ENCODE assay signal across 15 cellular contexts in genomic region chr7:8442295-8442813, GRCh38. TPM values are rescaled to one million over a fixed set of nuclear protein-coding genes. Genes with fewer than 3 reads are reported as not detected.
A peak's percentile ranks its signal among the peaks of the same experiment; 100 is the strongest.
DNase-seq lines count a peak whose midpoint lies in the region; ATAC-seq, FAIRE-seq and TF ChIP-seq lines count a peak whose summit lies in the region.
"Had no signal": no experiment of that assay in that cellular context is flagged by ENCODE, and none has a peak within 500 bp of the region (broad histone marks: within the 10 kb centered on the region; RNA-seq: fewer than 3 reads in every experiment).

No MANE protein-coding gene starts in this region.

- no peaks in the 10 kb centered on the region for H3K36me3 ChIP-seq in mesendoderm (ENCODE audit: control insufficient read depth, insufficient read depth, low read length)
- H3K36me3 ChIP-seq in small intestine (ENCODE audit: control insufficient read depth in 2 of 2, insufficient read depth in 2 of 2, low read length in 2 of 2) = no peaks in the 10 kb centered on the region
- H3K36me3 ChIP-seq: right lobe of liver had no signal

- H2BK15ac ChIP-seq in mesendoderm (replicated peaks; ENCODE audit: low read depth) = no peak overlapping the region

- no peaks in the 10 kb centered on the region for H3K9me3 Mint-ChIP-seq in WTC11

- H3K27me3 ChIP-seq in mesendoderm (ENCODE audit: insufficient read depth, low read length, poor library complexity) (peaks cover 45% of the 10 kb centered on the region), small intestine (ENCODE audit: control insufficient read depth in 2 of 2, insufficient read depth in 2 of 2, low read length in 2 of 2) (peaks cover 5 to 46% of the 10 kb centered on the region in 2 donors)

- H3K4me2 ChIP-seq in mesendoderm (ENCODE audit: low read length) = peak overlapping the region; percentile 61
- H3K4me2 ChIP-seq: KMS-11 had no signal

- H4K8ac ChIP-seq in mesendoderm (ENCODE audit: low read depth, low read length) = no peak overlapping the region

- H3K4ac ChIP-seq in mesendoderm (ENCODE audit: low read depth, low read length) = no peak overlapping the region

- ATAC-seq in GM19463 (IDR thresholded peaks at IDR 0.05; ENCODE audit: unreplicated experiment) (peak; percentile 24), WTC11 (peak; percentile 10), Right ventricle myocardium superior (ENCODE audit: poor library complexity) (no peak)
- ATAC-seq: stimulated activated memory B cell treated with anti-CD40 and anti-IgM and Interleukin-4, amounts not matched to agents 10 μg/mL and 1 μg/mL and 100 μg/mL, for 72 hours had no signal

- WGBS in mesendoderm (ENCODE audit: extremely low coverage, insufficient coverage, low lambda C conversion rate) = no CpG with 5 or more reads among the region's 39 CpGs
- 7 to 33% (median 28%) methylated on average over 39 of the region's 39 CpGs for WGBS in small intestine, 3 donors

- H3K27ac Mint-ChIP-seq in WTC11 = no peak overlapping the region
- H3K27ac Mint-ChIP-seq: activated T-helper 17 cell treated with anti-CD3 and anti-CD28 coated beads, Interleukin-2, amount 50 U/mL, for 72 hours; stimulated activated memory B cell treated with anti-CD40 and anti-IgM and Interleukin-4, amounts not matched to agents 10 μg/mL and 1 μg/mL and 100 μg/mL, for 72 hours had no signal

- H3K9me3 ChIP-seq in small intestine (ENCODE audit: control insufficient read depth, low read depth) = peaks cover 2% of the 10 kb centered on the region
- H3K9me3 ChIP-seq: right lobe of liver had no signal

- H3K79me2 ChIP-seq in mesendoderm (ENCODE audit: control insufficient read depth, insufficient read depth, low read length) = no peaks in the 10 kb centered on the region

- intact Hi-C loops in Right ventricle myocardium superior (cut with DNase I) = no loop called here

- H3K4me3 ChIP-seq in mesendoderm (ENCODE audit: low read length) = no peak overlapping the region
- H3K4me3 ChIP-seq in small intestine (ENCODE audit: low read depth in 1 of 2, low read length in 2 of 2) = no peak overlapping the region
- H3K4me3 ChIP-seq: right lobe of liver had no signal

- H3K4me1 ChIP-seq in mesendoderm (ENCODE audit: control insufficient read depth, low read depth, low read length) (peaks cover 7% of the 10 kb centered on the region), small intestine (ENCODE audit: control insufficient read depth in 2 of 2, insufficient read depth in 1 of 2, low read depth in 1 of 2, low read length in 1 of 2) (no peaks in the 10 kb centered on the region)

- no peak overlapping the region for H2AK5ac ChIP-seq in mesendoderm (ENCODE audit: low read length)

- H3K4me1 Mint-ChIP-seq in WTC11 = peaks cover 44% of the 10 kb centered on the region

- no peak overlapping the region for H3K23ac ChIP-seq in mesendoderm (ENCODE audit: low read length)

- H3K36me3 Mint-ChIP-seq in WTC11 = no peaks in the 10 kb centered on the region
- H3K36me3 Mint-ChIP-seq: stimulated activated memory B cell treated with anti-CD40 and anti-IgM and Interleukin-4, amounts not matched to agents 10 μg/mL and 1 μg/mL and 100 μg/mL, for 72 hours had no signal

- no peak for FAIRE-seq in small intestine (lab: Jason Lieb, UNC)

- no peaks in the 10 kb centered on the region for H3K79me1 ChIP-seq in mesendoderm (ENCODE audit: low read length)

- H4K5ac ChIP-seq in mesendoderm (ENCODE audit: low read length) = no peak overlapping the region

- CTCF ChIA-PET in WTC11 (lab: Charles Lee) = interaction anchor here (1.3 to 2.4 kb wide), 7 partner anchors 8 to 282 kb away, joined by 3 to 15 read pairs (median 6); partner anchors contain the start of gene NXPH1

- no peak overlapping the region for H2BK5ac ChIP-seq in mesendoderm (ENCODE audit: low read length)

- H3K27me3 Mint-ChIP-seq in WTC11 (ENCODE audit: low read depth) = peaks cover 81% of the 10 kb centered on the region

- H3K56ac ChIP-seq in mesendoderm (ENCODE audit: low read length) = no peak overlapping the region

- H3K9ac ChIP-seq in mesendoderm (ENCODE audit: low read length) = no peak overlapping the region
- H3K9ac ChIP-seq: KMS-11 had no signal

- H3K4me3 Mint-ChIP-seq in WTC11 = peak overlapping the region; percentile 90
- H3K4me3 Mint-ChIP-seq: activated T-helper 17 cell treated with anti-CD3 and anti-CD28 coated beads, Interleukin-2, amount 50 U/mL, for 72 hours; stimulated activated memory B cell treated with anti-CD40 and anti-IgM and Interleukin-4, amounts not matched to agents 10 μg/mL and 1 μg/mL and 100 μg/mL, for 72 hours had no signal

- H3K27ac ChIP-seq in mesendoderm (ENCODE audit: low read depth, low read length) (no peak overlapping the region), small intestine (ENCODE audit: low read depth in 1 of 2, low read length in 1 of 2) (no peak overlapping the region)
- H3K27ac ChIP-seq: KMS-11, right lobe of liver had no signal

- no peak overlapping the region for H2BK120ac ChIP-seq in mesendoderm (ENCODE audit: low read depth, low read length)

- no peak overlapping the region for H3K18ac ChIP-seq in mesendoderm (ENCODE audit: low read length)

- peak; percentile 58 for DNase-seq in D341Med (ENCODE audit: low spot score)
- DNase-seq in WTC11 (ENCODE audit: low spot score) = no peak
- peak; percentile 9 for DNase-seq in mesendoderm
- DNase-seq in small intestine = no peak
- no peak for DNase-seq in kidney tubule cell (ENCODE audit: low spot score)
- no peak for DNase-seq in Right ventricle myocardium superior
- DNase-seq in GOT3 (lab: John Stamatoyannopoulos, UW) = no peak
- DNase-seq: effector memory CD4-positive, alpha-beta T cell; NCI-H345 had no signal

- POLR2A ChIA-PET in WTC11 (lab: Charles Lee) = no interaction called here

- no peak for TF ChIP-seq CTCF in WTC11 (IDR thresholded peaks at IDR 0.05)

TF ChIP-seq in WTC11, 78 proteins besides CTCF, POLR2A, EP300 and RAD21:
- TF ChIP-seq E2F5 (CRISPR knock-in tag; IDR thresholded peaks at IDR 0.05) = 0 out of 2 replicates have a peak, but pooled peaks have one; percentile 5
- no peak for TF ChIP-seq NFE2L1 (CRISPR knock-in tag; IDR thresholded peaks at IDR 0.05)
- 0 out of 2 replicates have a peak, but pooled peaks have one; percentile 11 for TF ChIP-seq ATF1 (CRISPR knock-in tag; IDR thresholded peaks at IDR 0.05)

RNA-seq across cellular contexts. Expression of gene NXPH1, which starts 8.9 kb away (rescaled TPM):
- total RNA-seq in WTC11 (2021) = 0.14 to 0.59 TPM (median 0.27 TPM) in 3 replicates
- polyA plus RNA-seq in mesendoderm (2013, experiment 1 of 2) = 0.11 TPM
- polyA plus RNA-seq in mesendoderm (2013, experiment 2 of 2) = 0.03 TPM
- not detected for polyA plus RNA-seq in small intestine
- not detected for total RNA-seq in Right ventricle myocardium superior
- total RNA-seq: activated T-helper 17 cell treated with anti-CD3 and anti-CD28 coated beads, Interleukin-2, amount 50 U/mL, for 72 hours; right lobe of liver had no signal
- polyA plus RNA-seq: BJ had no signal

Comparison
In these comparisons a context has a peak if more than half of its experiments do, and no peak if none do; other contexts are left out.
1. DNase-seq: peak in D341Med (single experiment) and mesendoderm (single experiment); none in WTC11 (single experiment), small intestine (single experiment), kidney tubule cell (single experiment), Right ventricle myocardium superior (single experiment) and GOT3 (single experiment).